22 cellular contexts compared by ENCODE assay signal in the genomic region with DNA sequence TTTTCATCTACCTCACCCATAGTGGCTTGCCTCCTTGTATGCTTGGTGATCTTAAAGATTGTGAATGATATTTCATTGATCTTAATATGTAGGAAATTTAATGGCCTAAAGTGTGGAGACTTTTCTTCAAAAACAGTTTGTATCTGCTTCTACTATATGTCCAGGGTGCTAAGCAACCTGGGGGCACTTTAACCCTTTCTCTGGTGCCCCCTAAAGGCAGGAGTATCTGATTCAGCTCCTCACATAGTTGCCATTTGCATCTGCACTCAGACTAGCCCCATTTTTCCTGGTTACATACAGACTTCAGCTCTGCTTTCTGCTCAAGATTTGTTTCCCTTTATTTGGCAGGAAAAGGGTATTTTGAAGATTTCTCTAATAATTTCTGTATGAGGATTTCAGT. TPM values are rescaled to one million over a fixed set of nuclear protein-coding genes. Genes with fewer than 3 reads are reported as not detected.
A peak's percentile ranks its signal among the peaks of the same experiment; 100 is the strongest.
DNase-seq lines count a peak whose midpoint lies in the region; ATAC-seq and TF ChIP-seq lines count a peak whose summit lies in the region.
"Had no signal": no experiment of that assay in that cellular context is flagged by ENCODE, and none has a peak within 500 bp of the region (broad histone marks: within the 10 kb centered on the region; RNA-seq: fewer than 3 reads in every experiment).

No MANE protein-coding gene starts in this region.

- peak; percentile 27 for TF ChIP-seq CTCF in GM10248 (IDR thresholded peaks at IDR 0.05; ENCODE audit: control extremely low read depth, extremely low read depth, low read depth, missing control alignments)
- TF ChIP-seq CTCF in Panc1 (IDR thresholded peaks at IDR 0.05), result peak; percentile 61
- TF ChIP-seq CTCF in kidney epithelial cell (IDR thresholded peaks at IDR 0.05; ENCODE audit: insufficient read depth, low read length, poor library complexity, severe bottlenecking), result peak; percentile 6

- no peak overlapping the region for H3K4me3 Mint-ChIP-seq in activated CD4-positive, alpha-beta T cell treated with anti-CD3 and anti-CD28 coated beads, Interleukin-2, amount 10 ng/mL, durations not matched to agents 7 days and 5 days
- H3K4me3 Mint-ChIP-seq: activated CD4-positive, alpha-beta memory T cell treated with anti-CD3 and anti-CD28 coated beads for 36 hours; nephron had no signal

- H3K9me3 ChIP-seq in Panc1 (ENCODE audit: control insufficient read depth, insufficient read depth, low read depth, low read length), result peaks cover 10% of the 10 kb centered on the region; the same call in 1 of the 2 replicates
- H3K9me3 ChIP-seq: SJCRH30, upper lobe of right lung had no signal

- H3K36me3 ChIP-seq in H7 (replicated peaks; ENCODE audit: control insufficient read depth, insufficient read depth, low read length) (no peaks in the 10 kb centered on the region), Panc1 (ENCODE audit: control insufficient read depth, insufficient read depth, low read length) (no peaks in the 10 kb centered on the region), kidney epithelial cell (ENCODE audit: control insufficient read depth, insufficient read depth, low read length) (no peaks in the 10 kb centered on the region)
- H3K36me3 ChIP-seq: SJCRH30, upper lobe of right lung had no signal

- H3K9me3 Mint-ChIP-seq in activated CD4-positive, alpha-beta T cell treated with anti-CD3 and anti-CD28 coated beads, Interleukin-2, amount 10 ng/mL, durations not matched to agents 7 days and 5 days, result no peaks in the 10 kb centered on the region
- H3K9me3 Mint-ChIP-seq: activated CD4-positive, alpha-beta memory T cell treated with anti-CD3 and anti-CD28 coated beads for 36 hours had no signal

- in situ Hi-C loops in Panc1 (cut with HindIII; ENCODE audit: low pct_unique_long_range_greater_than_20kb, low sequenced_read_pairs), result no loop called here

- peaks cover 6% of the 10 kb centered on the region for H3K4me1 ChIP-seq in Panc1 (ENCODE audit: control insufficient read depth, insufficient read depth, low read length)
- H3K4me1 ChIP-seq: SJCRH30 had no signal

- peaks cover 2% of the 10 kb centered on the region for H3K36me3 Mint-ChIP-seq in activated CD4-positive, alpha-beta T cell treated with anti-CD3 and anti-CD28 coated beads, Interleukin-2, amount 10 ng/mL, durations not matched to agents 7 days and 5 days (ENCODE audit: low read depth)
- H3K36me3 Mint-ChIP-seq: activated CD4-positive, alpha-beta memory T cell treated with anti-CD3 and anti-CD28 coated beads for 36 hours had no signal

- no peak overlapping the region for H3K27ac Mint-ChIP-seq in activated CD4-positive, alpha-beta T cell treated with anti-CD3 and anti-CD28 coated beads, Interleukin-2, amount 10 ng/mL, durations not matched to agents 7 days and 5 days
- H3K27ac Mint-ChIP-seq: activated CD4-positive, alpha-beta memory T cell treated with anti-CD3 and anti-CD28 coated beads for 36 hours had no signal

- POLR2A ChIA-PET in GM10248 (lab: Yijun Ruan, JAX), result no interaction called here
- POLR2A ChIA-PET in Panc1 (lab: Charles Lee), result no interaction called here
- POLR2A ChIA-PET in activated CD4-positive, alpha-beta T cell treated with anti-CD3 and anti-CD28 coated beads, Interleukin-2, amount 10 ng/mL, durations not matched to agents 7 days and 5 days (lab: Charles Lee), result interaction anchor here (0.6 kb wide), 1 partner anchor 204 kb away, joined by 5 read pairs; no protein-coding TSS in a partner anchor

- no peak overlapping the region for H3K27ac ChIP-seq in Panc1 (ENCODE audit: low read length)
- H3K27ac ChIP-seq: SJCRH30, upper lobe of right lung had no signal

- H3K27me3 ChIP-seq in H7 (ENCODE audit: control insufficient read depth, insufficient read depth, low read length), result no peaks in the 10 kb centered on the region
- no peaks in the 10 kb centered on the region for H3K27me3 ChIP-seq in Panc1 (ENCODE audit: control insufficient read depth, insufficient read depth, low read length)
- H3K27me3 ChIP-seq in kidney epithelial cell (ENCODE audit: control insufficient read depth, insufficient read depth, low read length), result no peaks in the 10 kb centered on the region
- H3K27me3 ChIP-seq: SJCRH30, upper lobe of right lung had no signal

- no peak for DNase-seq in GM10248 (ENCODE audit: extremely low spot score)
- DNase-seq in H7, result peak; percentile 71
- no peak for DNase-seq in Panc1 (ENCODE audit: low read depth, low spot score)
- no peak for DNase-seq in kidney epithelial cell (ENCODE audit: low read depth)
- no peak for DNase-seq in activated CD4-positive, alpha-beta T cell treated with anti-CD3 and anti-CD28 coated beads, Interleukin-2, amount 10 ng/mL, durations not matched to agents 7 days and 5 days
- no peak for DNase-seq in GDM1 (lab: John Stamatoyannopoulos, UW)
- no peak for DNase-seq in cardiac septum (ENCODE audit: low spot score)
- no peak for DNase-seq in activated CD4-positive, alpha-beta T cell treated with anti-CD3 and anti-CD28 coated beads, Interleukin-2, amount 50 U/mL, for 48 hours
- DNase-seq: activated CD4-positive, alpha-beta memory T cell treated with anti-CD3 and anti-CD28 coated beads for 36 hours; activated effector memory CD4-positive, alpha-beta T cell treated with anti-CD3 and anti-CD28 coated beads, Interleukin-2, amount 50 U/mL, for 16 hours; C1 segment of cervical spinal cord; EL; KG1; mammary epithelial cell; NCI-H1930; NCI-H774; SJCRH30; stimulated activated CD4-positive, alpha-beta T cell treated with anti-CD3 and anti-CD28 coated beads, Interleukin-4, amount 100 ng/mL, for 4 hours; T1000; upper lobe of right lung had no signal

- CTCF ChIA-PET in GM10248 (lab: Yijun Ruan, JAX), result interaction anchor here (1.2 to 2.5 kb wide), 2 partner anchors 9 to 96 kb away, joined by 3 to 9 read pairs; no protein-coding TSS in a partner anchor
- CTCF ChIA-PET in Panc1 (lab: Charles Lee), result no interaction called here
- CTCF ChIA-PET in activated CD4-positive, alpha-beta T cell treated with anti-CD3 and anti-CD28 coated beads, Interleukin-2, amount 10 ng/mL, durations not matched to agents 7 days and 5 days (lab: Charles Lee), result no interaction called here

- no peak for ATAC-seq in Panc1
- ATAC-seq: sciatic nerve, upper lobe of right lung had no signal

- H3K4me3 ChIP-seq in H7 (ENCODE audit: insufficient read depth, low read depth, low read length) (no peak overlapping the region), Panc1 (ENCODE audit: low read depth in 2 of 2, low read length in 2 of 2) (no peak overlapping the region), kidney epithelial cell (ENCODE audit: low read depth, low read length) (no peak overlapping the region)
- H3K4me3 ChIP-seq: SJCRH30, upper lobe of right lung had no signal

- intact Hi-C loops in Panc1 (cut with micrococcal nuclease; ENCODE audit: unreplicated experiment), result no loop called here
- intact Hi-C loops in cardiac septum (cut with DNase I), result no loop called here

- peaks cover 8% of the 10 kb centered on the region for H3K4me1 Mint-ChIP-seq in activated CD4-positive, alpha-beta T cell treated with anti-CD3 and anti-CD28 coated beads, Interleukin-2, amount 10 ng/mL, durations not matched to agents 7 days and 5 days

- H3K27me3 Mint-ChIP-seq in activated CD4-positive, alpha-beta T cell treated with anti-CD3 and anti-CD28 coated beads, Interleukin-2, amount 10 ng/mL, durations not matched to agents 7 days and 5 days, result peaks cover 66% of the 10 kb centered on the region

- no TSS peak for BruUV-seq in Panc1 (replicated peaks; lab: Mats Ljungman, UMichigan)

RNA-seq across cellular contexts. Expression of gene PFN2, which starts 5.2 kb away (rescaled TPM):
- 236 and 243 TPM in 2 replicates for total RNA-seq in H7 (2014; rRNA removed; shearing (Covaris generic))
- total RNA-seq in Panc1 (2021; ENCODE audit: unreplicated experiment) (220 TPM), kidney epithelial cell (97.1 and 98.0 TPM in 2 replicates), cardiac septum (84.8 TPM)
- 214 TPM for polyA plus RNA-seq in Panc1 (2012; ENCODE audit: insufficient read length)
- under 1 TPM; 0.27 to 0.50 TPM for total RNA-seq in activated CD4-positive, alpha-beta T cell treated with anti-CD3 and anti-CD28 coated beads, Interleukin-2, amount 10 ng/mL, durations not matched to agents 7 days and 5 days

Comparison
In these comparisons a context has a peak if more than half of its experiments do, and no peak if none do; other contexts are left out.
1. CTCF ChIP-seq: peak in every context shown above with its lines; median percentile 61 in Panc1; 27 in GM10248; 6 in kidney epithelial cell.
2. RNA of gene PFN2, which starts 5.2 kb away (total RNA-seq): 236 to 243 TPM in H7, 220 TPM in Panc1 (single experiment), 97.1 to 98.0 TPM in kidney epithelial cell and 84.8 TPM in cardiac septum (single experiment); 0.27 to 0.50 TPM in activated CD4-positive, alpha-beta T cell treated with anti-CD3 and anti-CD28 coated beads, Interleukin-2, amount 10 ng/mL, durations not matched to agents 7 days and 5 days; every median in the first group is over 10 times any median in the second.